1 cellular context compared by ENCODE assay signal in genomic region chr3:46429671-46430070, GRCh38.
TF ChIP-seq lines count a peak whose summit lies in the region.

No MANE protein-coding gene starts in this region.

TF ChIP-seq in K562, 482 proteins besides CTCF, POLR2A, EP300 and RAD21:
- TF ChIP-seq ILK (tag; IDR thresholded peaks at IDR 0.05; ENCODE audit: borderline replicate concordance, low read depth) (no peak), NR2C2 (CRISPR knock-in tag; IDR thresholded peaks at IDR 0.05) (no peak), NR2C2 (tag; IDR thresholded peaks at IDR 0.05) (0 out of 2 replicates have a peak, but pooled peaks have one; percentile 16), TOE1 (IDR thresholded peaks at IDR 0.05; ENCODE audit: borderline replicate concordance) (no peak), TOE1 (CRISPR knock-in tag; IDR thresholded peaks at IDR 0.05; ENCODE audit: borderline replicate concordance, low read depth) (no peak)
